17 cellular contexts compared by ENCODE assay signal in the genomic region with DNA sequence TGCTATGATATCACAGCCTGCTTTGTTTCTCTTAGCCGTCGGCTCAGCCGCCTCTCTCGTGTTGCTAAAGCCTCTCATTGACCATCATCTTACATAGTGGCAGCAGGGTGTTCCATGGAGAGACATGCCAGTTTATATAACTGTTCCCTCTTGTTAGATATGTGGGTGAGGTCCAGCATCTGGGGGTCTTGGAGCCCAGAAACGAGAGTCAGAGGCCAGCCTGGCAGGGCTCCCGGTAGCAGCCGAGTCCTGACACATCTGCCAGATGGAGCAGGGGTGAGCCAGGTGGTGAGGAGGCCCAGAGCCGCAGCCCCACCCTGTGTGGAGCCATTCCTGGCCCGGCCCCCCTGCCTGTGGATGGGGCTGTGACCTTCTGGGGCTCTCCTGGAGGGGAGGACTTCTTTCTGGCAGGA. TPM values are rescaled to one million over a fixed set of nuclear protein-coding genes. Genes with fewer than 3 reads are reported as not detected.
DNase-seq lines count a peak whose midpoint lies in the region; ATAC-seq and TF ChIP-seq lines count a peak whose summit lies in the region.
"Had no signal": no experiment of that assay in that cellular context is flagged by ENCODE, and none has a peak within 500 bp of the region (broad histone marks: within the 10 kb centered on the region; RNA-seq: fewer than 3 reads in every experiment).

No MANE protein-coding gene starts in this region.

- H3K27ac ChIP-seq in breast epithelium: peak overlapping the region; percentile 17 to 71
- peak overlapping the region; percentile 53 for H3K27ac ChIP-seq in vagina
- no peak overlapping the region for H3K27ac ChIP-seq in mesendoderm (ENCODE audit: low read depth, low read length)

- H2BK15ac ChIP-seq in mesendoderm (replicated peaks; ENCODE audit: low read depth): no peak overlapping the region

- no peak overlapping the region for H3K4me3 ChIP-seq in breast epithelium
- no peak overlapping the region for H3K4me3 ChIP-seq in vagina
- H3K4me3 ChIP-seq in mesendoderm (ENCODE audit: low read length): no peak overlapping the region

- no peak overlapping the region for H4K5ac ChIP-seq in mesendoderm (ENCODE audit: low read length)

- intact Hi-C loops in breast epithelium (cut with DNase I; ENCODE audit: low total_unique reads): loop anchor here (10.0 kb wide), 1 partner anchor 361 kb away; no protein-coding TSS in a partner anchor
- intact Hi-C loops in MCF 10A (cut with micrococcal nuclease): no loop called here
- intact Hi-C loops in Right ventricle myocardium inferior (cut with DNase I): no loop called here
- intact Hi-C loops in vagina (cut with DNase I): no loop called here

- no peak overlapping the region for H3K4me3 Mint-ChIP-seq in MCF 10A (ENCODE audit: unreplicated experiment)
- H3K4me3 Mint-ChIP-seq: activated naive CD8-positive, alpha-beta T cell treated with anti-CD3 and anti-CD28 coated beads, Interleukin-2, amount 50 U/mL, for 24 hours; dendritic cell treated with granulocyte-macrophage colony-stimulating factor and Interleukin-4, amounts not matched to agents 40 ng/mL and 50 ng/mL, for 4 days; nephron progenitor cell had no signal

- in situ Hi-C loops in ACHN (cut with HindIII; ENCODE audit: low pct_ligation_motif_present, low pct_unique_long_range_greater_than_20kb, low sequenced_read_pairs): no loop called here

- no peak overlapping the region for H2AK5ac ChIP-seq in mesendoderm (ENCODE audit: low read length)

- no peak overlapping the region for H2BK120ac ChIP-seq in mesendoderm (ENCODE audit: low read depth, low read length)

- POLR2A ChIA-PET in MCF 10A (lab: Yijun Ruan, JAX): no interaction called here

- H3K18ac ChIP-seq in mesendoderm (ENCODE audit: low read length): no peak overlapping the region

- no peak overlapping the region for H3K4ac ChIP-seq in mesendoderm (ENCODE audit: low read depth, low read length)

- no peaks in the 10 kb centered on the region for H3K79me1 ChIP-seq in mesendoderm (ENCODE audit: low read length)

- no peaks in the 10 kb centered on the region for H3K36me3 Mint-ChIP-seq in MCF 10A (ENCODE audit: insufficient read depth, unreplicated experiment)

- CTCF ChIA-PET in MCF 10A (lab: Yijun Ruan, JAX): no interaction called here

- WGBS in mesendoderm (ENCODE audit: extremely low coverage, insufficient coverage, low lambda C conversion rate): no CpG with 5 or more reads among the region's 9 CpGs

- H3K27ac Mint-ChIP-seq in MCF 10A (ENCODE audit: low read depth, unreplicated experiment): no peak overlapping the region
- H3K27ac Mint-ChIP-seq: activated naive CD8-positive, alpha-beta T cell treated with anti-CD3 and anti-CD28 coated beads, Interleukin-2, amount 50 U/mL, for 24 hours; dendritic cell treated with granulocyte-macrophage colony-stimulating factor and Interleukin-4, amounts not matched to agents 40 ng/mL and 50 ng/mL, for 4 days; nephron progenitor cell had no signal

- H2BK5ac ChIP-seq in mesendoderm (ENCODE audit: low read length): no peak overlapping the region

- H3K4me1 Mint-ChIP-seq in MCF 10A (ENCODE audit: insufficient read depth, unreplicated experiment): no peaks in the 10 kb centered on the region
- H3K4me1 Mint-ChIP-seq: activated naive CD8-positive, alpha-beta T cell treated with anti-CD3 and anti-CD28 coated beads, Interleukin-2, amount 50 U/mL, for 24 hours had no signal

- TF ChIP-seq POLR2A in breast epithelium (IDR thresholded peaks at IDR 0.05): no peak
- TF ChIP-seq POLR2A in vagina (IDR thresholded peaks at IDR 0.05): no peak

- no peaks in the 10 kb centered on the region for H3K27me3 ChIP-seq in breast epithelium
- H3K27me3 ChIP-seq in vagina: no peaks in the 10 kb centered on the region
- no peaks in the 10 kb centered on the region for H3K27me3 ChIP-seq in mesendoderm (ENCODE audit: insufficient read depth, low read length, poor library complexity)

- H3K79me2 ChIP-seq in mesendoderm (ENCODE audit: control insufficient read depth, insufficient read depth, low read length): no peaks in the 10 kb centered on the region

- H3K36me3 ChIP-seq in breast epithelium (no peaks in the 10 kb centered on the region), vagina (no peaks in the 10 kb centered on the region), mesendoderm (ENCODE audit: control insufficient read depth, insufficient read depth, low read length) (no peaks in the 10 kb centered on the region)

- H3K4me1 ChIP-seq in breast epithelium: no peaks in the 10 kb centered on the region
- H3K4me1 ChIP-seq in vagina: no peaks in the 10 kb centered on the region
- no peaks in the 10 kb centered on the region for H3K4me1 ChIP-seq in mesendoderm (ENCODE audit: control insufficient read depth, low read depth, low read length)

- H3K27me3 Mint-ChIP-seq in MCF 10A (ENCODE audit: insufficient read depth, unreplicated experiment): no peaks in the 10 kb centered on the region
- H3K27me3 Mint-ChIP-seq: activated naive CD8-positive, alpha-beta T cell treated with anti-CD3 and anti-CD28 coated beads, Interleukin-2, amount 50 U/mL, for 24 hours; dendritic cell treated with granulocyte-macrophage colony-stimulating factor and Interleukin-4, amounts not matched to agents 40 ng/mL and 50 ng/mL, for 4 days had no signal

- peak; percentile 87 for ATAC-seq in Right ventricle myocardium inferior
- no peak for ATAC-seq in omental fat pad (ENCODE audit: low FRiP score)
- ATAC-seq: activated naive CD8-positive, alpha-beta T cell treated with anti-CD3 and anti-CD28 coated beads, Interleukin-2, amount 50 U/mL, for 24 hours had no signal

- DNase-seq in breast epithelium (ENCODE audit: low spot score in 2 of 2) (peak in 1 of 2 donors; percentile 47), MCF 10A (ENCODE audit: unreplicated experiment) (no peak), Right ventricle myocardium inferior (ENCODE audit: missing footprints) (peak; percentile 79), omental fat pad (ENCODE audit: low spot score) (peak; percentile 17), vagina (ENCODE audit: extremely low spot score in 2 of 2) (no peak), ACHN (no peak), mesendoderm (no peak)
- no peak for DNase-seq in activated effector memory CD4-positive, alpha-beta T cell treated with Interleukin-2 at 50 U/mL for 16 hours
- DNase-seq: activated naive CD8-positive, alpha-beta T cell treated with anti-CD3 and anti-CD28 coated beads, Interleukin-2, amount 50 U/mL, for 24 hours; foreskin fibroblast; KBM-7; NCI-H146; NCI-H526; nephron progenitor cell had no signal

- TF ChIP-seq CTCF in breast epithelium (IDR thresholded peaks at IDR 0.05) (no peak), MCF 10A (IDR thresholded peaks at IDR 0.05; ENCODE audit: unreplicated experiment) (no peak), omental fat pad (IDR thresholded peaks at IDR 0.05) (no peak), vagina (IDR thresholded peaks at IDR 0.05) (no peak)

- no peak overlapping the region for H3K9ac ChIP-seq in mesendoderm (ENCODE audit: low read length)

- BruUV-seq in MCF 10A (replicated peaks; lab: Mats Ljungman, UMichigan): no TSS peak

- no peak overlapping the region for H3K23ac ChIP-seq in mesendoderm (ENCODE audit: low read length)

- H3K56ac ChIP-seq in mesendoderm (ENCODE audit: low read length): no peak overlapping the region

- no peaks in the 10 kb centered on the region for H3K9me3 ChIP-seq in breast epithelium
- no peaks in the 10 kb centered on the region for H3K9me3 ChIP-seq in vagina

- H3K9me3 Mint-ChIP-seq in MCF 10A (ENCODE audit: unreplicated experiment): no peaks in the 10 kb centered on the region
- H3K9me3 Mint-ChIP-seq: activated naive CD8-positive, alpha-beta T cell treated with anti-CD3 and anti-CD28 coated beads, Interleukin-2, amount 50 U/mL, for 24 hours; dendritic cell treated with granulocyte-macrophage colony-stimulating factor and Interleukin-4, amounts not matched to agents 40 ng/mL and 50 ng/mL, for 4 days; nephron progenitor cell had no signal

- no peak overlapping the region for H3K4me2 ChIP-seq in mesendoderm (ENCODE audit: low read length)

- H4K8ac ChIP-seq in mesendoderm (ENCODE audit: low read depth, low read length): no peak overlapping the region

RNA-seq across cellular contexts. Expression of a gene that starts 11.9 kb away (rescaled TPM):
- 100 to 1,000 TPM in 1 of 3 donors, 10 to 100 TPM in 2; 55.1 to 246 (median 83.1) TPM for total RNA-seq in breast epithelium
- total RNA-seq in MCF 10A (2022): not detected in 2 replicates
- total RNA-seq in Right ventricle myocardium inferior: 35.3 TPM
- 100 to 1,000 TPM in 3 of 4 donors, 10 to 100 TPM in 1; 99.8 to 440 (median 251) TPM for total RNA-seq in omental fat pad
- 207 TPM for total RNA-seq in vagina
- not detected for polyA plus RNA-seq in mesendoderm (2013, experiment 1 of 2)
- not detected for polyA plus RNA-seq in mesendoderm (2013, experiment 2 of 2)
- total RNA-seq: A673 had no signal
- polyA plus RNA-seq: keratinocyte had no signal

Comparison
In these comparisons a context has a peak if more than half of its experiments do, and no peak if none do; other contexts are left out.
1. RNA of a gene that starts 11.9 kb away (total RNA-seq): 99.8 to 440 TPM in omental fat pad, 207 TPM in vagina (single experiment), 55.1 to 246 TPM in breast epithelium and 35.3 TPM in Right ventricle myocardium inferior (single experiment); not detected in MCF 10A; every median in the first group is over 10 times any median in the second.
2. DNase-seq: peak in Right ventricle myocardium inferior (single experiment) and omental fat pad (single experiment); none in MCF 10A (single experiment), vagina (0 of 2), ACHN (single experiment), mesendoderm (single experiment) and activated effector memory CD4-positive, alpha-beta T cell treated with Interleukin-2 at 50 U/mL for 16 hours (single experiment).